In genomic region chr16:68257906-68258800, GRCh38 we compare ENCODE assay signal across 9 cellular contexts. TPM values are rescaled to one million over a fixed set of nuclear protein-coding genes. Genes with fewer than 3 reads are reported as not detected.
DNase-seq lines count a peak whose midpoint lies in the region; ATAC-seq and FAIRE-seq lines count a peak whose summit lies in the region.
"Had no signal": no experiment of that assay in that cellular context is flagged by ENCODE, and none has a peak within 500 bp of the region (broad histone marks: within the 10 kb centered on the region; RNA-seq: fewer than 3 reads in every experiment).

No MANE protein-coding gene starts in this region.

- DNase-seq in NCI-H2196 (lab: John Stamatoyannopoulos, UW; ENCODE audit: unreplicated experiment) (peak; percentile 18), NCI-H2196 treated with DMSO at 0.1 percent for 48 hours (lab: John Stamatoyannopoulos, UW; ENCODE audit: unreplicated experiment) (no peak), RCC 7860 (ENCODE audit: low spot score) (peak; percentile 100), left ventricle myocardium superior (peak; percentile 59), NCI-H748 treated with DMSO at 0.1 percent for 48 hours (lab: John Stamatoyannopoulos, UW) (no peak)

- intact Hi-C loops in left ventricle myocardium superior (cut with micrococcal nuclease) = no loop called here

- FAIRE-seq in RCC 7860 (lab: Jason Lieb, UNC) = peak; percentile 98
- FAIRE-seq: A204.1 had no signal

- no peaks in the 10 kb centered on the region for H3K9me3 ChIP-seq in subcutaneous abdominal adipose tissue (ENCODE audit: control insufficient read depth in 5 of 5, low read length in 5 of 5)

- peak overlapping the region in 2 of 5 donors; percentile 3 to 37 for H3K9ac ChIP-seq in subcutaneous abdominal adipose tissue (ENCODE audit: low read length in 5 of 5)

- no peaks in the 10 kb centered on the region for H3K27me3 ChIP-seq in subcutaneous abdominal adipose tissue (ENCODE audit: control insufficient read depth in 5 of 5, insufficient read depth in 4 of 5, low read length in 5 of 5)

- no peak overlapping the region for H3K4me3 ChIP-seq in subcutaneous abdominal adipose tissue (ENCODE audit: low read depth in 1 of 5, low read length in 5 of 5)

- peak overlapping the region; percentile 91 for H3K27ac ChIP-seq in subcutaneous abdominal adipose tissue (ENCODE audit: low read depth, low read length)

- peak; percentile 50 for ATAC-seq in left ventricle myocardium superior
- ATAC-seq in HG03565 (IDR thresholded peaks at IDR 0.05; ENCODE audit: unreplicated experiment) = no peak
- ATAC-seq in HG02885 (IDR thresholded peaks at IDR 0.05; ENCODE audit: poor library complexity, unreplicated experiment) = no peak

- H3K4me1 ChIP-seq in subcutaneous abdominal adipose tissue (ENCODE audit: control insufficient read depth in 5 of 5, insufficient read depth in 5 of 5, low read length in 5 of 5) = peaks cover 2 to 37% (median 29%) of the 10 kb centered on the region in 5 donors

- peaks cover 0 to 70% (median 51%) of the 10 kb centered on the region in 5 donors for H3K36me3 ChIP-seq in subcutaneous abdominal adipose tissue (ENCODE audit: control insufficient read depth in 5 of 5, insufficient read depth in 5 of 5, low read length in 5 of 5)

RNA-seq across cellular contexts. Expression of gene SLC7A6, which starts 6.2 kb away (rescaled TPM):
- 38.2 TPM for total RNA-seq in left ventricle myocardium superior

RNA-seq across cellular contexts. Expression of gene PLA2G15, which starts 13.0 kb away (rescaled TPM):
- 33.8 TPM for total RNA-seq in left ventricle myocardium superior

RNA-seq across cellular contexts. Expression of gene ESRP2, which starts 22.2 kb away (rescaled TPM):
- total RNA-seq in left ventricle myocardium superior = 0.87 TPM

RNA-seq across cellular contexts. Expression of gene SLC7A6OS, which starts 52.6 kb away (rescaled TPM):
- 14.2 TPM for total RNA-seq in left ventricle myocardium superior

RNA-seq across cellular contexts. Expression of gene PRMT7, which starts 52.7 kb away (rescaled TPM):
- 30.9 TPM for total RNA-seq in left ventricle myocardium superior

Comparison
In these comparisons a context has a peak if more than half of its experiments do, and no peak if none do; other contexts are left out.
1. DNase-seq: peak in NCI-H2196 (single experiment), RCC 7860 (single experiment) and left ventricle myocardium superior (single experiment); none in NCI-H2196 treated with DMSO at 0.1 percent for 48 hours (single experiment) and NCI-H748 treated with DMSO at 0.1 percent for 48 hours (single experiment).